Comparison of ENCODE assay signal across 15 cellular contexts in genomic region chr1:213688655-213689054, GRCh38.
DNase-seq lines count a peak whose midpoint lies in the region; ATAC-seq and TF ChIP-seq lines count a peak whose summit lies in the region.
"Had no signal": no experiment of that assay in that cellular context is flagged by ENCODE, and none has a peak within 500 bp of the region (broad histone marks: within the 10 kb centered on the region; RNA-seq: fewer than 3 reads in every experiment).

No MANE protein-coding gene starts in this region.

- no peak overlapping the region for H2AK5ac ChIP-seq in trophoblast cell (ENCODE audit: low read length)

- DNase-seq in Peyer's patch (no peak), colonic mucosa (no peak), foreskin keratinocyte (no peak), NCI-H524 (lab: John Stamatoyannopoulos, UW) (no peak), vagina (ENCODE audit: extremely low spot score in 2 of 2) (no peak), trophoblast cell (no peak)
- DNase-seq in activated CD8-positive, alpha-beta T cell treated with anti-CD3 and anti-CD28 coated beads for 36 hours = no peak
- DNase-seq: BE2C; CD4-positive, alpha-beta memory T cell; DMS79; GOT3; H9 had no signal

- H3K27me3 Mint-ChIP-seq in stimulated activated memory B cell treated with anti-CD40 and anti-IgM and Interleukin-4, amounts not matched to agents 10 μg/mL and 1 μg/mL and 100 μg/mL, for 72 hours = no peaks in the 10 kb centered on the region
- H3K27me3 Mint-ChIP-seq in activated CD8-positive, alpha-beta T cell treated with anti-CD3 and anti-CD28 coated beads for 36 hours = no peaks in the 10 kb centered on the region
- H3K27me3 Mint-ChIP-seq: CD4-positive, alpha-beta memory T cell had no signal

- peaks cover 0 to 29% (median 2%) of the 10 kb centered on the region in 4 donors for H3K4me1 ChIP-seq in Peyer's patch
- H3K4me1 ChIP-seq in colonic mucosa = peaks cover 9% of the 10 kb centered on the region
- peaks cover 15% of the 10 kb centered on the region for H3K4me1 ChIP-seq in foreskin keratinocyte
- H3K4me1 ChIP-seq in vagina = no peaks in the 10 kb centered on the region
- peaks cover 2 to 5% of the 10 kb centered on the region in 2 experiments for H3K4me1 ChIP-seq in trophoblast cell (ENCODE audit: control insufficient read depth in 1 of 2, insufficient read depth in 2 of 2, low read length in 2 of 2)
- H3K4me1 ChIP-seq: BE2C had no signal

- H3K36me3 Mint-ChIP-seq in stimulated activated memory B cell treated with anti-CD40 and anti-IgM and Interleukin-4, amounts not matched to agents 10 μg/mL and 1 μg/mL and 100 μg/mL, for 72 hours = no peaks in the 10 kb centered on the region
- H3K36me3 Mint-ChIP-seq in activated CD8-positive, alpha-beta T cell treated with anti-CD3 and anti-CD28 coated beads for 36 hours (ENCODE audit: low read depth) = no peaks in the 10 kb centered on the region
- H3K36me3 Mint-ChIP-seq: CD4-positive, alpha-beta memory T cell had no signal

- no peaks in the 10 kb centered on the region for H3K4me1 Mint-ChIP-seq in stimulated activated memory B cell treated with anti-CD40 and anti-IgM and Interleukin-4, amounts not matched to agents 10 μg/mL and 1 μg/mL and 100 μg/mL, for 72 hours
- no peaks in the 10 kb centered on the region for H3K4me1 Mint-ChIP-seq in activated CD8-positive, alpha-beta T cell treated with anti-CD3 and anti-CD28 coated beads for 36 hours (ENCODE audit: low read depth)

- H2BK12ac ChIP-seq in trophoblast cell (ENCODE audit: low read length) = no peak overlapping the region

- H3K9me3 ChIP-seq in Peyer's patch = no peaks in the 10 kb centered on the region
- no peaks in the 10 kb centered on the region for H3K9me3 ChIP-seq in colonic mucosa
- H3K9me3 ChIP-seq in vagina = no peaks in the 10 kb centered on the region
- H3K9me3 ChIP-seq in trophoblast cell (ENCODE audit: insufficient read depth, low read depth, low read length) = no peaks in the 10 kb centered on the region
- H3K9me3 ChIP-seq: BE2C had no signal

- H3K4me2 ChIP-seq in trophoblast cell (ENCODE audit: low read length) = no peak overlapping the region

- TF ChIP-seq CTCF in Peyer's patch (IDR thresholded peaks at IDR 0.05) = no peak
- no peak for TF ChIP-seq CTCF in colonic mucosa (IDR thresholded peaks at IDR 0.05)
- no peak for TF ChIP-seq CTCF in foreskin keratinocyte (conservative IDR thresholded peaks at IDR 0.05)
- TF ChIP-seq CTCF in vagina (IDR thresholded peaks at IDR 0.05) = no peak
- TF ChIP-seq CTCF in activated CD8-positive, alpha-beta T cell treated with anti-CD3 and anti-CD28 coated beads for 36 hours (IDR thresholded peaks at IDR 0.05) = no peak

- H3K4ac ChIP-seq in trophoblast cell (ENCODE audit: low read depth, low read length) = no peak overlapping the region

- no peak overlapping the region for H4K8ac ChIP-seq in trophoblast cell (ENCODE audit: low read depth, low read length)

- H2AFZ ChIP-seq in trophoblast cell (ENCODE audit: insufficient read depth, low read length, poor library complexity) = no peak overlapping the region

- H3K4me3 ChIP-seq in Peyer's patch = no peak overlapping the region
- no peak overlapping the region for H3K4me3 ChIP-seq in colonic mucosa
- no peak overlapping the region for H3K4me3 ChIP-seq in vagina
- no peak overlapping the region for H3K4me3 ChIP-seq in trophoblast cell (ENCODE audit: low read depth, low read length)
- H3K4me3 ChIP-seq: GM12878 had no signal

- TF ChIP-seq POLR2A in Peyer's patch (IDR thresholded peaks at IDR 0.05) (no peak), vagina (IDR thresholded peaks at IDR 0.05) (no peak)

- ATAC-seq in foreskin keratinocyte = peak; percentile 39
- peak; percentile 34 for ATAC-seq in stimulated activated memory B cell treated with anti-CD40 and anti-IgM and Interleukin-4, amounts not matched to agents 10 μg/mL and 1 μg/mL and 100 μg/mL, for 72 hours
- ATAC-seq in activated CD8-positive, alpha-beta T cell treated with anti-CD3 and anti-CD28 coated beads for 36 hours = no peak
- ATAC-seq: GM12878 had no signal

- no peaks in the 10 kb centered on the region for H3K9me3 Mint-ChIP-seq in stimulated activated memory B cell treated with anti-CD40 and anti-IgM and Interleukin-4, amounts not matched to agents 10 μg/mL and 1 μg/mL and 100 μg/mL, for 72 hours
- H3K9me3 Mint-ChIP-seq in activated CD8-positive, alpha-beta T cell treated with anti-CD3 and anti-CD28 coated beads for 36 hours = no peaks in the 10 kb centered on the region
- H3K9me3 Mint-ChIP-seq: H9 had no signal

- intact Hi-C loops in colonic mucosa (cut with DNase I) (no loop called here), vagina (cut with DNase I) (no loop called here)
- intact Hi-C loops in activated CD8-positive, alpha-beta T cell treated with anti-CD3 and anti-CD28 coated beads for 36 hours (cut with micrococcal nuclease) = no loop called here

- peak overlapping the region in 3 of 4 donors; percentile 17 to 68 (median 61) for H3K27ac ChIP-seq in Peyer's patch
- peak overlapping the region; percentile 0 for H3K27ac ChIP-seq in colonic mucosa
- peak overlapping the region; percentile 79 for H3K27ac ChIP-seq in foreskin keratinocyte
- no peak overlapping the region for H3K27ac ChIP-seq in vagina
- H3K27ac ChIP-seq in trophoblast cell (ENCODE audit: low read depth, low read length) = no peak overlapping the region
- H3K27ac ChIP-seq: C4-2B had no signal

- no CpG with 5 or more reads among the region's 2 CpGs for WGBS in trophoblast cell (ENCODE audit: extremely low coverage, insufficient coverage, insufficient read length)

- no peaks in the 10 kb centered on the region for H3K36me3 ChIP-seq in Peyer's patch
- H3K36me3 ChIP-seq in colonic mucosa = no peaks in the 10 kb centered on the region
- no peaks in the 10 kb centered on the region for H3K36me3 ChIP-seq in vagina
- H3K36me3 ChIP-seq in trophoblast cell (ENCODE audit: control insufficient read depth in 1 of 2, insufficient read depth in 2 of 2, low read length in 2 of 2) = no peaks in the 10 kb centered on the region
- H3K36me3 ChIP-seq: BE2C had no signal

- H3K4me3 Mint-ChIP-seq in stimulated activated memory B cell treated with anti-CD40 and anti-IgM and Interleukin-4, amounts not matched to agents 10 μg/mL and 1 μg/mL and 100 μg/mL, for 72 hours = no peak overlapping the region
- H3K4me3 Mint-ChIP-seq in activated CD8-positive, alpha-beta T cell treated with anti-CD3 and anti-CD28 coated beads for 36 hours = no peak overlapping the region
- H3K4me3 Mint-ChIP-seq: CD4-positive, alpha-beta memory T cell; H9 had no signal

- H3K79me1 ChIP-seq in trophoblast cell (ENCODE audit: low read length) = peaks cover 3% of the 10 kb centered on the region

- no peaks in the 10 kb centered on the region for H3K79me2 ChIP-seq in trophoblast cell (ENCODE audit: control insufficient read depth, insufficient read depth, low read length, poor library complexity)

- H2BK5ac ChIP-seq in trophoblast cell (ENCODE audit: low read depth, low read length, poor library complexity) = no peak overlapping the region

- H3K27me3 ChIP-seq in Peyer's patch (no peaks in the 10 kb centered on the region), colonic mucosa (no peaks in the 10 kb centered on the region), foreskin keratinocyte (no peaks in the 10 kb centered on the region), vagina (no peaks in the 10 kb centered on the region), trophoblast cell (ENCODE audit: insufficient read depth, low read length) (no peaks in the 10 kb centered on the region)
- H3K27me3 ChIP-seq: BE2C had no signal

- no peak overlapping the region for H4K12ac ChIP-seq in trophoblast cell (ENCODE audit: low read depth, low read length)

- H4K91ac ChIP-seq in trophoblast cell (ENCODE audit: low read depth, low read length) = no peak overlapping the region

- H3K23ac ChIP-seq in trophoblast cell (ENCODE audit: low read length) = no peak overlapping the region

- no peak overlapping the region for H3K9ac ChIP-seq in colonic mucosa (ENCODE audit: low read depth in 2 of 2, low read length in 2 of 2)
- H3K9ac ChIP-seq in trophoblast cell (ENCODE audit: low read length) = no peak overlapping the region

- no peak overlapping the region for H3K14ac ChIP-seq in trophoblast cell (ENCODE audit: low read length)

- H2BK120ac ChIP-seq in trophoblast cell (ENCODE audit: insufficient read depth, low read length, poor library complexity) = no peak overlapping the region

- H3K27ac Mint-ChIP-seq in stimulated activated memory B cell treated with anti-CD40 and anti-IgM and Interleukin-4, amounts not matched to agents 10 μg/mL and 1 μg/mL and 100 μg/mL, for 72 hours = no peak overlapping the region
- no peak overlapping the region for H3K27ac Mint-ChIP-seq in activated CD8-positive, alpha-beta T cell treated with anti-CD3 and anti-CD28 coated beads for 36 hours
- H3K27ac Mint-ChIP-seq: CD4-positive, alpha-beta memory T cell; H9 had no signal

- POLR2A ChIA-PET in activated CD8-positive, alpha-beta T cell treated with anti-CD3 and anti-CD28 coated beads for 36 hours (lab: Charles Lee) = no interaction called here

- no peak overlapping the region for H3K18ac ChIP-seq in trophoblast cell (ENCODE audit: low read length)

- CTCF ChIA-PET in activated CD8-positive, alpha-beta T cell treated with anti-CD3 and anti-CD28 coated beads for 36 hours (lab: Charles Lee) = no interaction called here

Comparison
In these comparisons a context has a peak if more than half of its experiments do, and no peak if none do; other contexts are left out.
1. H3K27ac ChIP-seq: peak in Peyer's patch (3 of 4), colonic mucosa (single experiment) and foreskin keratinocyte (single experiment); none in vagina (single experiment) and trophoblast cell (single experiment).